Comparison of ENCODE assay signal across 1 cellular context in the genomic region with DNA sequence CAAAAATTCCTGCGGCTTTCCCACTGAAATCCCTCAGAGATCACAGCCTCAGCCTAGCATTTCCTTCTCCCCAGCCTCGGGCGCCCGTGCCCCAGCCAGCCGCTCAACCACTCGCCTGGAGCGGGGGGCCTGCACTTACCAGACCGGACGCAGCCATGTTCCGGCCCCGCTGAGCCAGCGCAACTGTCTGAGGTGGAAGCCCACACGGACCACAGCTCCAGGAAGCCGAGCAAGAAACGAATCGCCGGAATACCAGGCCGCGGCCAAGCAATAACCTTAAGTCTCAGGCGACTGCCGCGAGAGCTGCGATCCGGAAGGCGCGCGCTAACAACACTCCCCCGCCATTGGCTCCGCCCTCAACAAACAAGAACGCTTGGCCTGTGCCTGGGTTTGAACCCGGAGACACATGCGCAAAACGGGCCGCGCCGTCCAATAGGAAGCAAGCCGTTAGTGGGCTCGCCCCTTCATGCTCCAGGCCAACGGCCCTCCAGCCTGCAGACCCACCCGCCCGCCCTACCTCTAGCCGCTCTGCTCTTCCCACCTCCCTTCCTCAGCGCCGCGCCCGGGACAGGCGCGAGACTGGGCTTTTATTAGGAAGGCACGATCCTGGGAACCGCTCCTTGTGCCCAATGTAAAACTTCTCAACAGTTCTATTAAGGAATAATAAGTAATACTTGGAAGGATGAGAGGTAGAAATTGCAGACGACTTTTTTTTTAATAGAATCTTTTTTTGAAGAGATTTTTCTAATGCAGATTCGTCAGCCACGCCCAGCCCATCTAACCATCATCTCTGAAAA.
A peak's percentile ranks its signal among the peaks of the same experiment; 100 is the strongest.
TF ChIP-seq lines count a peak whose summit lies in the region.

A gene with protein sequence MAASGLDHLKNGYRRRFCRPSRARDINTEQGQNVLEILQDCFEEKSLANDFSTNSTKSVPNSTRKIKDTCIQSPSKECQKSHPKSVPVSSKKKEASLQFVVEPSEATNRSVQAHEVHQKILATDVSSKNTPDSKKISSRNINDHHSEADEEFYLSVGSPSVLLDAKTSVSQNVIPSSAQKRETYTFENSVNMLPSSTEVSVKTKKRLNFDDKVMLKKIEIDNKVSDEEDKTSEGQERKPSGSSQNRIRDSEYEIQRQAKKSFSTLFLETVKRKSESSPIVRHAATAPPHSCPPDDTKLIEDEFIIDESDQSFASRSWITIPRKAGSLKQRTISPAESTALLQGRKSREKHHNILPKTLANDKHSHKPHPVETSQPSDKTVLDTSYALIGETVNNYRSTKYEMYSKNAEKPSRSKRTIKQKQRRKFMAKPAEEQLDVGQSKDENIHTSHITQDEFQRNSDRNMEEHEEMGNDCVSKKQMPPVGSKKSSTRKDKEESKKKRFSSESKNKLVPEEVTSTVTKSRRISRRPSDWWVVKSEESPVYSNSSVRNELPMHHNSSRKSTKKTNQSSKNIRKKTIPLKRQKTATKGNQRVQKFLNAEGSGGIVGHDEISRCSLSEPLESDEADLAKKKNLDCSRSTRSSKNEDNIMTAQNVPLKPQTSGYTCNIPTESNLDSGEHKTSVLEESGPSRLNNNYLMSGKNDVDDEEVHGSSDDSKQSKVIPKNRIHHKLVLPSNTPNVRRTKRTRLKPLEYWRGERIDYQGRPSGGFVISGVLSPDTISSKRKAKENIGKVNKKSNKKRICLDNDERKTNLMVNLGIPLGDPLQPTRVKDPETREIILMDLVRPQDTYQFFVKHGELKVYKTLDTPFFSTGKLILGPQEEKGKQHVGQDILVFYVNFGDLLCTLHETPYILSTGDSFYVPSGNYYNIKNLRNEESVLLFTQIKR (minus strand): TSS at position 305 of the 797 bp plus-strand sequence. CDS start 148 bp downstream, at position 157.

TF ChIP-seq in A549, 52 proteins besides CTCF, POLR2A, EP300 and RAD21 (continued from another document):
- TF ChIP-seq CHD2 (IDR thresholded peaks at IDR 0.05; ENCODE audit: low read length, partially characterized antibody) (peak; percentile 84), REST (IDR thresholded peaks at IDR 0.05) (peak; percentile 79)
